8 cellular contexts compared by ENCODE assay signal in the genomic region with DNA sequence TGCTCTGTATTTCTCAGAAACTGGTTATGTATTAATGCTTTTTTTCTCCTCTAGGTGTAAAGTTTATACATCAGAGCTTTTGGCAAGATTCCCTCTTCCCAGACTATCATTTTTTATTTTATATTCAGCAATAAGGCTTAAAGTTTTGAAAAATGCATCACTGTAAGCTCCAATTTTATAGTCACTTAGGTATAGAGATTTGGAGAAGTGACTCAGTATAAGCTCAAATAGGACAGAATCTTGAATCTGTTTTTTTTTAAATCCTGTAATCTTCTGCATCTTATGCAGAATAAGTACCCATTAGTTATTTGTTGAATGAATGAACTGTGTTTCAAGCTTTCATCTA. TPM values are rescaled to one million over a fixed set of nuclear protein-coding genes. Genes with fewer than 3 reads are reported as not detected.
DNase-seq lines count a peak whose midpoint lies in the region; ATAC-seq, FAIRE-seq and TF ChIP-seq lines count a peak whose summit lies in the region.

No MANE protein-coding gene starts in this region.

- H3K27ac Mint-ChIP-seq in astrocyte (ENCODE audit: unreplicated experiment) (peak overlapping the region; percentile 48), type B pancreatic cell (peak overlapping the region; percentile 89)

- H3K9me3 ChIP-seq in cardiac muscle cell (ENCODE audit: low read depth) = no peaks in the 10 kb centered on the region
- no peaks in the 10 kb centered on the region for H3K9me3 ChIP-seq in astrocyte (ENCODE audit: insufficient read depth, low read depth, low read length)
- H3K9me3 ChIP-seq in right lobe of liver = no peaks in the 10 kb centered on the region

- no peaks in the 10 kb centered on the region for H3K36me3 ChIP-seq in cardiac muscle cell
- H3K36me3 ChIP-seq in astrocyte (ENCODE audit: insufficient read depth, low read length) = no peaks in the 10 kb centered on the region
- H3K36me3 ChIP-seq in right lobe of liver = no peaks in the 10 kb centered on the region

- H3K4me3 Mint-ChIP-seq in astrocyte (ENCODE audit: unreplicated experiment) = peak overlapping the region; percentile 95
- peak overlapping the region; percentile 93 for H3K4me3 Mint-ChIP-seq in type B pancreatic cell

- ATAC-seq in left ventricle myocardium superior = no peak
- no peak for ATAC-seq in right lobe of liver
- ATAC-seq in HG02840 (IDR thresholded peaks at IDR 0.05; ENCODE audit: low FRiP score, unreplicated experiment) = no peak

- DNase-seq in cardiac muscle cell (ENCODE audit: low read depth in 1 of 2, low spot score in 1 of 2) = no peak
- DNase-seq in left ventricle myocardium superior = no peak
- DNase-seq in astrocyte (ENCODE audit: low read depth) = no peak
- no peak for DNase-seq in right lobe of liver
- DNase-seq in type B pancreatic cell (ENCODE audit: extremely low spot score, unreplicated experiment) = no peak
- no peak for DNase-seq in retina
- DNase-seq in DMS114 treated with DMSO at 0.1 percent for 48 hours (lab: John Stamatoyannopoulos, UW; ENCODE audit: unreplicated experiment) = no peak

- H3K9ac ChIP-seq in astrocyte (ENCODE audit: low read length) = peak overlapping the region; percentile 85

- H3K36me3 Mint-ChIP-seq in astrocyte (ENCODE audit: low read depth, unreplicated experiment) (peaks cover 2% of the 10 kb centered on the region), type B pancreatic cell (no peaks in the 10 kb centered on the region)

- H3K79me2 ChIP-seq in astrocyte (ENCODE audit: insufficient read depth, low read length) = peaks cover 30% of the 10 kb centered on the region

- H2AFZ ChIP-seq in astrocyte (ENCODE audit: low read depth, low read length) = no peak overlapping the region

- intact Hi-C loops in left ventricle myocardium superior (cut with micrococcal nuclease) (no loop called here), right lobe of liver (cut with DNase I) (no loop called here)

- no peak for TF ChIP-seq POLR2A in right lobe of liver (IDR thresholded peaks at IDR 0.05)

- peak overlapping the region; percentile 94 for H3K4me2 ChIP-seq in astrocyte (ENCODE audit: low read length)

- no peaks in the 10 kb centered on the region for H4K20me1 ChIP-seq in astrocyte (ENCODE audit: insufficient read depth, low read length)

- no peak for TF ChIP-seq CTCF in cardiac muscle cell (IDR thresholded peaks at IDR 0.05; ENCODE audit: low read depth, low read length)
- no peak for TF ChIP-seq CTCF in astrocyte (IDR thresholded peaks at IDR 0.05; ENCODE audit: insufficient read depth, low read depth, low read length)
- no peak for TF ChIP-seq CTCF in right lobe of liver (IDR thresholded peaks at IDR 0.05)
- TF ChIP-seq CTCF in type B pancreatic cell (conservative IDR thresholded peaks at IDR 0.05) = peak; percentile 32

- H3K4me1 ChIP-seq in cardiac muscle cell (ENCODE audit: low read depth) (peaks cover 8% of the 10 kb centered on the region), astrocyte (ENCODE audit: insufficient read depth, low read length) (peaks cover 26% of the 10 kb centered on the region), right lobe of liver (peaks cover 0 to 18% (median 5%) of the 10 kb centered on the region in 4 donors)

- H3K4me3 ChIP-seq in cardiac muscle cell (peak overlapping the region; percentile 56), astrocyte (ENCODE audit: insufficient read depth, low read depth, low read length) (peak overlapping the region; percentile 78), right lobe of liver (peak overlapping the region in 2 of 3 donors; percentile 84 to 92)

- H3K4me1 Mint-ChIP-seq in astrocyte (ENCODE audit: low read depth, unreplicated experiment) = peaks cover 13% of the 10 kb centered on the region
- peaks cover 21% of the 10 kb centered on the region for H3K4me1 Mint-ChIP-seq in type B pancreatic cell (ENCODE audit: unreplicated experiment)

- FAIRE-seq in astrocyte (lab: Jason Lieb, UNC) = no peak

- no peaks in the 10 kb centered on the region for H3K9me3 Mint-ChIP-seq in astrocyte (ENCODE audit: unreplicated experiment)
- H3K9me3 Mint-ChIP-seq in type B pancreatic cell = no peaks in the 10 kb centered on the region

- H3K27me3 ChIP-seq in cardiac muscle cell (no peaks in the 10 kb centered on the region), astrocyte (ENCODE audit: insufficient read depth, low read length) (no peaks in the 10 kb centered on the region), right lobe of liver (no peaks in the 10 kb centered on the region)

- H3K27ac ChIP-seq in cardiac muscle cell (no peak overlapping the region), astrocyte (ENCODE audit: low read depth, low read length) (no peak overlapping the region), right lobe of liver (peak overlapping the region in 1 of 3 donors; percentile 94)

- H3K27me3 Mint-ChIP-seq in astrocyte (ENCODE audit: low read depth, unreplicated experiment) (no peaks in the 10 kb centered on the region), type B pancreatic cell (no peaks in the 10 kb centered on the region)

RNA-seq across cellular contexts. Expression of gene NCOA7, which starts 1.0 kb away (rescaled TPM):
- total RNA-seq in cardiac muscle cell = 4.2 and 5.2 TPM in 2 replicates
- polyA plus RNA-seq in cardiac muscle cell = 5.3 and 5.8 TPM in 2 replicates
- total RNA-seq in left ventricle myocardium superior = 10.2 TPM
- total RNA-seq in astrocyte = 25.4 and 26.0 TPM in 2 replicates
- 10 to 100 TPM; 11.4 to 71.8 (median 23.0) TPM for total RNA-seq in right lobe of liver
- 29.9 and 54.0 TPM in 2 replicates for total RNA-seq in type B pancreatic cell (ENCODE audit: low replicate concordance)

RNA-seq across cellular contexts. Expression of gene HEY2, which starts 42.4 kb away (rescaled TPM):
- 38.1 and 73.8 TPM in 2 replicates for total RNA-seq in cardiac muscle cell
- polyA plus RNA-seq in cardiac muscle cell = 54.1 and 166 TPM in 2 replicates
- total RNA-seq in left ventricle myocardium superior = 66.8 TPM
- 1.0 and 2.4 TPM in 2 replicates for total RNA-seq in astrocyte
- 1 to 10 TPM in 3 of 6 experiments, under 1 TPM in 3; 0.74 to 2.6 (median 1.6) TPM for total RNA-seq in right lobe of liver
- total RNA-seq in type B pancreatic cell (ENCODE audit: low replicate concordance) = 10.0 and 11.3 TPM in 2 replicates
